32 cellular contexts compared by ENCODE assay signal in the genomic region with DNA sequence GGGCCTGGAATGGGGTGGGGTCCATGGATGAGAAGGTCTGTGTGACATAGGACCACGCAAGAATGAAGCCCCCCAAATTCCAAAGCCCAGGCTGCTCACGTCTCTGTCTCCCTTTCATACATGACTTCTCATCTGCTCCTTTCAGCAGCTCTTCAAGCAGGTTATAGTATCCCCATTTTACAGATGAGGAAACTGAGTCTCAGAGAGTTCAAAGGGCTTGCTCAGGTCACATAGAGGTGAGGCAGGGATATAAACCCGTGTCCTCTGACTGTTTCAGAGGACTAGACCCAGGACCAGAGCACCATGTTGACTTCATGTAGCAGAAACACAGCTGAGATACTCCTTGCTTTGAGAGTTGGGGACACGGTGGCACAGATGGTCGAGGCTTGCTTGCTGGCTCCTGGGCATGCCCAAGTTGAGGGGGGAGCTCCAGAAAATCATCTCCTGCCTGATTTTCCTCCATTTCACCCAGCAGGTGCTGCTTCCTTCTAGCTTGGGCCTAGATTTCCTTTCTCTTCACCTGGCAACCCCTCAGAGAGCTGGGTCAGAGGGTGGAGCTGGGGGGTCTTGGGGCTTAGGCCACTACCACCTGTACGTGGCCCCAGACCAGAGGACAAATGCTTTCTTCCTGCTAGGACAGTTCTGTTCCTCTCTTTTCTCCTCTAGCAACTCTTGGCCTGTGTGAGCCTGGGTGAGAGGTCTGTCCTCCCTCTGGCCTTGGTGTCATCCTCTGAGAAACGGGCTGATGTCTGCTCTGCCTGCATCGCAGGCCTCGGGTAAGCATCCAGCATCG. TPM values are rescaled to one million over a fixed set of nuclear protein-coding genes. Genes with fewer than 3 reads are reported as not detected.
DNase-seq lines count a peak whose midpoint lies in the region; ATAC-seq and TF ChIP-seq lines count a peak whose summit lies in the region.
"Had no signal": no experiment of that assay in that cellular context is flagged by ENCODE, and none has a peak within 500 bp of the region (broad histone marks: within the 10 kb centered on the region; RNA-seq: fewer than 3 reads in every experiment).

No MANE protein-coding gene starts in this region.

- no peak for TF ChIP-seq CTCF in chondrocyte (IDR thresholded peaks at IDR 0.05)
- TF ChIP-seq CTCF in neural crest cell (conservative IDR thresholded peaks at IDR 0.05): no peak

- no peaks in the 10 kb centered on the region for H3K36me3 Mint-ChIP-seq in activated CD8-positive, alpha-beta memory T cell treated with anti-CD3 and anti-CD28 coated beads, Interleukin-2, amount 10 ng/mL, durations not matched to agents 7 days and 5 days
- H3K36me3 Mint-ChIP-seq in chondrocyte (ENCODE audit: low read depth) (no peaks in the 10 kb centered on the region), neural crest cell (ENCODE audit: low read depth) (no peaks in the 10 kb centered on the region)
- H3K36me3 Mint-ChIP-seq: activated CD4-positive, alpha-beta memory T cell treated with anti-CD3 and anti-CD28 coated beads for 36 hours; CD4-positive, CD25-positive, alpha-beta regulatory T cell; type B pancreatic cell had no signal

- CTCF ChIA-PET in activated CD8-positive, alpha-beta memory T cell treated with anti-CD3 and anti-CD28 coated beads, Interleukin-2, amount 10 ng/mL, durations not matched to agents 7 days and 5 days (lab: Charles Lee): interaction anchor here (2.5 kb wide), 1 partner anchor 28 kb away, joined by 9 read pairs; no protein-coding TSS in a partner anchor

- H3K9me3 Mint-ChIP-seq in activated CD8-positive, alpha-beta memory T cell treated with anti-CD3 and anti-CD28 coated beads, Interleukin-2, amount 10 ng/mL, durations not matched to agents 7 days and 5 days (ENCODE audit: low read depth): no peaks in the 10 kb centered on the region
- H3K9me3 Mint-ChIP-seq in chondrocyte (ENCODE audit: low read depth) (no peaks in the 10 kb centered on the region), neural crest cell (no peaks in the 10 kb centered on the region)
- H3K9me3 Mint-ChIP-seq: activated CD4-positive, alpha-beta memory T cell treated with anti-CD3 and anti-CD28 coated beads for 36 hours; activated naive CD4-positive, alpha-beta T cell treated with anti-CD3 and anti-CD28 coated beads for 36 hours; activated T-helper 1 cell treated with anti-CD3 and anti-CD28 coated beads, Interleukin-12 subunit alpha, Interleukin-12 subunit beta, Interleukin-2, Interleukin-4 antibody, amounts not matched to agents 30 ng/mL and 10 ng/mL and 1 ng/mL, durations not matched to agents 14 hours and 24 hours and 36 hours; type B pancreatic cell had no signal

- H3K4me1 Mint-ChIP-seq in activated CD8-positive, alpha-beta memory T cell treated with anti-CD3 and anti-CD28 coated beads, Interleukin-2, amount 10 ng/mL, durations not matched to agents 7 days and 5 days: peaks cover 2% of the 10 kb centered on the region
- H3K4me1 Mint-ChIP-seq in chondrocyte (ENCODE audit: low read depth) (peaks cover 20% of the 10 kb centered on the region), neural crest cell (no peaks in the 10 kb centered on the region)

- no peak overlapping the region for H3K27ac Mint-ChIP-seq in activated CD8-positive, alpha-beta memory T cell treated with anti-CD3 and anti-CD28 coated beads, Interleukin-2, amount 10 ng/mL, durations not matched to agents 7 days and 5 days
- peak overlapping the region; percentile 47 for H3K27ac Mint-ChIP-seq in chondrocyte (ENCODE audit: unreplicated experiment)
- H3K27ac Mint-ChIP-seq in neural crest cell (ENCODE audit: unreplicated experiment): peak overlapping the region; percentile 64
- H3K27ac Mint-ChIP-seq: activated CD4-positive, alpha-beta memory T cell treated with anti-CD3 and anti-CD28 coated beads for 36 hours; activated naive CD4-positive, alpha-beta T cell treated with anti-CD3 and anti-CD28 coated beads for 36 hours; activated T-helper 1 cell treated with anti-CD3 and anti-CD28 coated beads, Interleukin-12 subunit alpha, Interleukin-12 subunit beta, Interleukin-2, Interleukin-4 antibody, amounts not matched to agents 30 ng/mL and 10 ng/mL and 1 ng/mL, durations not matched to agents 14 hours and 24 hours and 36 hours; type B pancreatic cell had no signal

- H3K4me3 Mint-ChIP-seq in activated CD8-positive, alpha-beta memory T cell treated with anti-CD3 and anti-CD28 coated beads, Interleukin-2, amount 10 ng/mL, durations not matched to agents 7 days and 5 days: no peak overlapping the region
- H3K4me3 Mint-ChIP-seq in chondrocyte (ENCODE audit: unreplicated experiment) (no peak overlapping the region), neural crest cell (no peak overlapping the region)
- H3K4me3 Mint-ChIP-seq: activated CD4-positive, alpha-beta memory T cell treated with anti-CD3 and anti-CD28 coated beads for 36 hours; activated naive CD4-positive, alpha-beta T cell treated with anti-CD3 and anti-CD28 coated beads for 36 hours; activated T-helper 1 cell treated with anti-CD3 and anti-CD28 coated beads, Interleukin-12 subunit alpha, Interleukin-12 subunit beta, Interleukin-2, Interleukin-4 antibody, amounts not matched to agents 30 ng/mL and 10 ng/mL and 1 ng/mL, durations not matched to agents 14 hours and 24 hours and 36 hours; CD4-positive, CD25-positive, alpha-beta regulatory T cell; type B pancreatic cell had no signal

- no peak for ATAC-seq in activated CD8-positive, alpha-beta memory T cell treated with anti-CD3 and anti-CD28 coated beads, Interleukin-2, amount 10 ng/mL, durations not matched to agents 7 days and 5 days
- ATAC-seq in GM21367 (IDR thresholded peaks at IDR 0.05; ENCODE audit: unreplicated experiment): no peak
- ATAC-seq: sciatic nerve had no signal

- H3K27me3 Mint-ChIP-seq in activated CD8-positive, alpha-beta memory T cell treated with anti-CD3 and anti-CD28 coated beads, Interleukin-2, amount 10 ng/mL, durations not matched to agents 7 days and 5 days: peaks cover 45% of the 10 kb centered on the region
- H3K27me3 Mint-ChIP-seq in chondrocyte (ENCODE audit: low read depth) (no peaks in the 10 kb centered on the region), neural crest cell (ENCODE audit: low read depth) (no peaks in the 10 kb centered on the region)
- H3K27me3 Mint-ChIP-seq: type B pancreatic cell had no signal

- DNase-seq in activated CD8-positive, alpha-beta memory T cell treated with anti-CD3 and anti-CD28 coated beads, Interleukin-2, amount 10 ng/mL, durations not matched to agents 7 days and 5 days: peak; percentile 21
- no peak for DNase-seq in activated CD8-positive, alpha-beta memory T cell treated with anti-CD3 and anti-CD28 coated beads for 24 hours
- DNase-seq in chondrocyte (ENCODE audit: low spot score) (no peak), neural crest cell (ENCODE audit: low read depth, low spot score) (no peak), AML-193 (lab: John Stamatoyannopoulos, UW) (no peak), NCI-H748 treated with DMSO at 0.1 percent for 48 hours (lab: John Stamatoyannopoulos, UW) (no peak), activated gamma-delta T cell (lab: John Stamatoyannopoulos, UW) (no peak)
- DNase-seq: 8988T; activated CD4-positive, alpha-beta memory T cell treated with anti-CD3 and anti-CD28 coated beads for 36 hours; activated CD4-positive, CD25-positive, alpha-beta regulatory T cell treated with anti-CD3 and anti-CD28 coated beads, Interleukin-2, amount 50 U/mL, for 72 hours; activated CD8-positive, alpha-beta memory T cell treated with anti-CD3 and anti-CD28 coated beads, Interleukin-2, amount 50 U/mL, for 48 hours; activated naive CD4-positive, alpha-beta T cell treated with anti-CD3 and anti-CD28 coated beads for 36 hours; brain microvascular endothelial cell; Calu3; CD4-positive, CD25-positive, alpha-beta regulatory T cell; DMS79; gastrocnemius medialis; GDM1; Kasumi-1; lower lobe of right lung; MV-4-11; NCI-H1436 treated with DMSO at 0.1 percent for 48 hours; NCI-H2081 treated with DMSO at 0.1 percent for 48 hours; NCI-H446 treated with DMSO at 0.1 percent for 48 hours; nephron progenitor cell; SIG-M5; stimulated activated CD4-positive, alpha-beta T cell treated with anti-CD3 and anti-CD28 coated beads, Interleukin-15, amount 100 ng/mL, for 24 hours; stimulated activated CD4-positive, alpha-beta T cell treated with anti-CD3 and anti-CD28 coated beads, Interleukin-4, amount 100 ng/mL, for 4 hours had no signal

RNA-seq across cellular contexts. Expression of gene THY1, which starts 24.1 kb away (rescaled TPM):
- under 1 TPM in 1 of 2 experiments, not detected in 1; 0.30 TPM for total RNA-seq in activated CD8-positive, alpha-beta memory T cell treated with anti-CD3 and anti-CD28 coated beads, Interleukin-2, amount 10 ng/mL, durations not matched to agents 7 days and 5 days
- total RNA-seq in chondrocyte: 198 to 219 TPM (median 215 TPM) in 3 replicates
- 75.4 and 90.3 TPM in 2 replicates for total RNA-seq in neural crest cell
- total RNA-seq: Calu3; CD4-positive, CD25-positive, alpha-beta regulatory T cell had no signal

Comparison
In these comparisons a context has a peak if more than half of its experiments do, and no peak if none do; other contexts are left out.
1. RNA of gene THY1, which starts 24.1 kb away (total RNA-seq): 198 to 219 TPM in chondrocyte and 75.4 to 90.3 TPM in neural crest cell; 0.30 TPM in activated CD8-positive, alpha-beta memory T cell treated with anti-CD3 and anti-CD28 coated beads, Interleukin-2, amount 10 ng/mL, durations not matched to agents 7 days and 5 days; every median in the first group is over 10 times any median in the second.